Comparison of ENCODE assay signal across 9 cellular contexts in genomic region chr10:74153123-74153522, GRCh38. TPM values are rescaled to one million over a fixed set of nuclear protein-coding genes. Genes with fewer than 3 reads are reported as not detected.
DNase-seq lines count a peak whose midpoint lies in the region; ATAC-seq, FAIRE-seq and TF ChIP-seq lines count a peak whose summit lies in the region.
"Had no signal": no experiment of that assay in that cellular context is flagged by ENCODE, and none has a peak within 500 bp of the region (broad histone marks: within the 10 kb centered on the region; RNA-seq: fewer than 3 reads in every experiment).

No MANE protein-coding gene starts in this region.

- TF ChIP-seq RAD21 in K562 (CRISPR knock-in tag; conservative IDR thresholded peaks at IDR 0.05 in 1 of 2, IDR thresholded peaks at IDR 0.05 in 1 of 2): peak in 1 of 2 experiments; percentile 26; a peak in 2 of 4 replicates

- H3K23ac ChIP-seq in mesendoderm (ENCODE audit: low read length): no peak overlapping the region

- H3K27ac Mint-ChIP-seq in T-helper 2 cell treated with Interferon-gamma antibody and Interleukin-4, amounts not matched to agents 5 μg/mL and 100 μg/mL, for 36 hours: no peak overlapping the region
- no peak overlapping the region for H3K27ac Mint-ChIP-seq in activated CD4-positive, alpha-beta memory T cell treated with anti-CD3 and anti-CD28 coated beads for 36 hours

- H3K4ac ChIP-seq in mesendoderm (ENCODE audit: low read depth, low read length): no peak overlapping the region

- H2AK5ac ChIP-seq in mesendoderm (ENCODE audit: low read length): no peak overlapping the region

- H3K27me3 Mint-ChIP-seq in T-helper 2 cell treated with Interferon-gamma antibody and Interleukin-4, amounts not matched to agents 5 μg/mL and 100 μg/mL, for 36 hours (ENCODE audit: low read depth): no peaks in the 10 kb centered on the region
- no peaks in the 10 kb centered on the region for H3K27me3 Mint-ChIP-seq in activated CD4-positive, alpha-beta memory T cell treated with anti-CD3 and anti-CD28 coated beads for 36 hours

- H3K79me2 ChIP-seq in K562 (ENCODE audit: control insufficient read depth, insufficient read depth, low read length) (peaks cover 87% of the 10 kb centered on the region), mesendoderm (ENCODE audit: control insufficient read depth, insufficient read depth, low read length) (peaks cover 40% of the 10 kb centered on the region)

- BruUV-seq in K562 (replicated peaks; lab: Mats Ljungman, UMichigan): no TSS peak

- H3K4me3 Mint-ChIP-seq in T-helper 2 cell treated with Interferon-gamma antibody and Interleukin-4, amounts not matched to agents 5 μg/mL and 100 μg/mL, for 36 hours: no peak overlapping the region
- no peak overlapping the region for H3K4me3 Mint-ChIP-seq in activated CD4-positive, alpha-beta memory T cell treated with anti-CD3 and anti-CD28 coated beads for 36 hours

- H3K27ac ChIP-seq in K562 (ENCODE audit: extremely low read depth, low read depth, low read length) (no peak overlapping the region), mesendoderm (ENCODE audit: low read depth, low read length) (no peak overlapping the region)

- H4K5ac ChIP-seq in mesendoderm (ENCODE audit: low read length): no peak overlapping the region

- ATAC-seq in K562 (peak; percentile 9; the same call in 2 of the 3 replicates), HG03442 (IDR thresholded peaks at IDR 0.05; ENCODE audit: unreplicated experiment) (no peak)

- H3K79me1 ChIP-seq in mesendoderm (ENCODE audit: low read length): peaks cover 14% of the 10 kb centered on the region

- TF ChIP-seq CTCF in BE2C (IDR thresholded peaks at IDR 0.05; ENCODE audit: low read depth, low read length) (peak; percentile 38), HFF-Myc (IDR thresholded peaks at IDR 0.05; ENCODE audit: low read depth, low read length, missing control alignments) (peak; percentile 51), K562 (IDR thresholded peaks at IDR 0.05 in 2 of 3, conservative IDR thresholded peaks at IDR 0.05 in 1 of 3; ENCODE audit: insufficient read depth in 2 of 3, low read depth in 1 of 3, low read length in 3 of 3) (peak; percentile 66 to 98 (median 78))

- no peak overlapping the region for H2AFZ ChIP-seq in K562 (ENCODE audit: low read depth, low read length)

- H3K36me3 ChIP-seq in BE2C (peaks cover 3% of the 10 kb centered on the region; the same call in 1 of the 2 replicates), K562 (ENCODE audit: control insufficient read depth, insufficient read depth, low read length) (peaks cover 6% of the 10 kb centered on the region; the same call in 1 of the 3 replicates), mesendoderm (ENCODE audit: control insufficient read depth, insufficient read depth, low read length) (peaks cover under 1% of the 10 kb centered on the region)
- H3K36me3 ChIP-seq: Peyer's patch had no signal

- no peak overlapping the region for H3K4me3 ChIP-seq in BE2C (ENCODE audit: low read depth, low read length)
- H3K4me3 ChIP-seq in HFF-Myc (replicated peaks; ENCODE audit: low read depth, low read length): peak overlapping the region; percentile 89; the same call in 1 of the 2 replicates
- H3K4me3 ChIP-seq in K562: 0 out of 2 replicates have a peak overlapping the region, but pooled peaks have one; percentile 93
- no peak overlapping the region for H3K4me3 ChIP-seq in mesendoderm (ENCODE audit: low read length)

- H3K4me1 ChIP-seq in BE2C: peaks cover 3% of the 10 kb centered on the region
- H3K4me1 ChIP-seq in K562 (replicated peaks in 1 of 2; ENCODE audit: control insufficient read depth in 2 of 2, insufficient read depth in 2 of 2, low read length in 2 of 2): peaks cover 10 to 30% of the 10 kb centered on the region in 2 experiments
- peaks cover 3% of the 10 kb centered on the region for H3K4me1 ChIP-seq in mesendoderm (ENCODE audit: control insufficient read depth, low read depth, low read length)

- peak overlapping the region in 1 of 2 experiments; percentile 85; a peak in 1 of 4 replicates for H3K9ac ChIP-seq in K562 (ENCODE audit: insufficient read depth in 1 of 2, low read depth in 2 of 2, low read length in 2 of 2)
- H3K9ac ChIP-seq in mesendoderm (ENCODE audit: low read length): no peak overlapping the region

- in situ Hi-C loops in K562 (cut with MboI): no loop called here

- no peaks in the 10 kb centered on the region; the same call in 1 of the 2 replicates for H4K20me1 ChIP-seq in K562 (replicated peaks; ENCODE audit: control insufficient read depth, insufficient read depth, low read length)

- no peaks in the 10 kb centered on the region for H3K9me3 Mint-ChIP-seq in T-helper 2 cell treated with Interferon-gamma antibody and Interleukin-4, amounts not matched to agents 5 μg/mL and 100 μg/mL, for 36 hours
- H3K9me3 Mint-ChIP-seq in activated CD4-positive, alpha-beta memory T cell treated with anti-CD3 and anti-CD28 coated beads for 36 hours: no peaks in the 10 kb centered on the region

- H2BK120ac ChIP-seq in mesendoderm (ENCODE audit: low read depth, low read length): no peak overlapping the region

- H3K4me2 ChIP-seq in K562 (ENCODE audit: insufficient read depth, low read length) (peak overlapping the region; percentile 98; the same call in 1 of the 2 replicates), mesendoderm (ENCODE audit: low read length) (no peak overlapping the region)

- WGBS in K562 (ENCODE audit: insufficient coverage, low coverage, missing lambda C conversion rate): 12% methylated on average over 4 of the region's 4 CpGs
- WGBS in mesendoderm (ENCODE audit: extremely low coverage, insufficient coverage, low lambda C conversion rate): no CpG with 5 or more reads among the region's 4 CpGs

- no peak overlapping the region for H2BK5ac ChIP-seq in mesendoderm (ENCODE audit: low read length)

- H3K56ac ChIP-seq in mesendoderm (ENCODE audit: low read length): no peak overlapping the region

- H3K9me1 ChIP-seq in K562 (ENCODE audit: control insufficient read depth, insufficient read depth, low read length): peaks cover 6% of the 10 kb centered on the region

- no peak overlapping the region for H3K18ac ChIP-seq in mesendoderm (ENCODE audit: low read length)

- CTCF ChIA-PET in K562 (lab: Yijun Ruan, JAX; ENCODE audit: low intra/inter-chr PET ratio): interaction anchor here (0.9 kb wide), 1 partner anchor 82 kb away, joined by 3 read pairs; no protein-coding TSS in a partner anchor
- CTCF ChIA-PET in activated CD4-positive, alpha-beta memory T cell treated with anti-CD3 and anti-CD28 coated beads for 36 hours (lab: Charles Lee): interaction anchor here (1.4 to 2.0 kb wide), 2 partner anchors 60 to 91 kb away, joined by 4 to 5 read pairs; no protein-coding TSS in a partner anchor

- DNase-seq in BE2C (no peak), HFF-Myc (ENCODE audit: extremely low read depth, low read depth) (no peak), K562 (ENCODE audit: extremely low read depth in 1 of 4, low spot score in 3 of 4) (peak; percentile 44 to 58 (median 50)), mesendoderm (peak; percentile 69), NCI-H526 treated with DMSO at 0.1 percent for 48 hours (lab: John Stamatoyannopoulos, UW) (no peak)
- no peak for DNase-seq in T-helper 2 cell treated with Interferon-gamma antibody and Interleukin-4, amounts not matched to agents 5 μg/mL and 100 μg/mL, for 36 hours (ENCODE audit: low spot score)
- no peak for DNase-seq in activated CD4-positive, alpha-beta memory T cell treated with anti-CD3 and anti-CD28 coated beads for 36 hours
- DNase-seq: Peyer's patch had no signal

- POLR2A ChIA-PET in K562 (lab: Yijun Ruan, JAX): interaction anchor here (0.6 to 1.4 kb wide), 4 partner anchors 16 to 200 kb away, joined by 3 to 8 read pairs (median 4); no protein-coding TSS in a partner anchor
- POLR2A ChIA-PET in activated CD4-positive, alpha-beta memory T cell treated with anti-CD3 and anti-CD28 coated beads for 36 hours (lab: Charles Lee): no interaction called here

- no peaks in the 10 kb centered on the region for H3K9me3 ChIP-seq in BE2C
- no peaks in the 10 kb centered on the region for H3K9me3 ChIP-seq in K562 (replicated peaks; ENCODE audit: control insufficient read depth, insufficient read depth, low read depth, low read length)
- H3K9me3 ChIP-seq: Peyer's patch had no signal

- peaks cover 3% of the 10 kb centered on the region for H3K36me3 Mint-ChIP-seq in T-helper 2 cell treated with Interferon-gamma antibody and Interleukin-4, amounts not matched to agents 5 μg/mL and 100 μg/mL, for 36 hours (ENCODE audit: low read depth)
- H3K36me3 Mint-ChIP-seq in activated CD4-positive, alpha-beta memory T cell treated with anti-CD3 and anti-CD28 coated beads for 36 hours: peaks cover under 1% of the 10 kb centered on the region

- H4K8ac ChIP-seq in mesendoderm (ENCODE audit: low read depth, low read length): no peak overlapping the region

- no peaks in the 10 kb centered on the region for H3K27me3 ChIP-seq in BE2C
- H3K27me3 ChIP-seq in K562 (ENCODE audit: control insufficient read depth in 2 of 2, insufficient read depth in 2 of 2, low read length in 2 of 2): no peaks in the 10 kb centered on the region
- no peaks in the 10 kb centered on the region for H3K27me3 ChIP-seq in mesendoderm (ENCODE audit: insufficient read depth, low read length, poor library complexity)
- H3K27me3 ChIP-seq: Peyer's patch had no signal

- intact Hi-C loops in K562 (cut with micrococcal nuclease): loop anchor here (5.0 kb wide), 1 partner anchor 79 kb away; no protein-coding TSS in a partner anchor
- intact Hi-C loops in activated CD4-positive, alpha-beta memory T cell treated with anti-CD3 and anti-CD28 coated beads for 36 hours (cut with micrococcal nuclease): loop anchor here (5.0 kb wide), 1 partner anchor 959 kb away; the partner anchor contains the start of gene SAMD8

- no peak for TF ChIP-seq EP300 in K562 (IDR thresholded peaks at IDR 0.05; ENCODE audit: low read length)

- no peak for TF ChIP-seq POLR2A in K562 (conservative IDR thresholded peaks at IDR 0.05)

- peaks cover 25% of the 10 kb centered on the region for H3K4me1 Mint-ChIP-seq in T-helper 2 cell treated with Interferon-gamma antibody and Interleukin-4, amounts not matched to agents 5 μg/mL and 100 μg/mL, for 36 hours (ENCODE audit: low read depth)
- peaks cover 28% of the 10 kb centered on the region for H3K4me1 Mint-ChIP-seq in activated CD4-positive, alpha-beta memory T cell treated with anti-CD3 and anti-CD28 coated beads for 36 hours (ENCODE audit: low read depth)

- FAIRE-seq in K562 (lab: Jason Lieb, UNC): no peak

- H2BK15ac ChIP-seq in mesendoderm (replicated peaks; ENCODE audit: low read depth): no peak overlapping the region

RNA-seq across cellular contexts. Expression of gene ADK, which starts 2.1 kb away (rescaled TPM):
- polyA plus RNA-seq in BE2C (2012; ENCODE audit: insufficient read depth, insufficient read length, low read depth): 38.5 TPM
- 43.7 and 86.9 TPM in 2 replicates for total RNA-seq in K562 (2011; cell fraction: chromatin; rRNA removed; ENCODE audit: low replicate concordance)
- 26.2 and 32.6 TPM in 2 replicates for total RNA-seq in K562 (2011; cell fraction: nucleolus; rRNA removed)
- total RNA-seq in K562 (2011; cell fraction: nucleoplasm; rRNA removed): 31.7 and 37.8 TPM in 2 replicates
- total RNA-seq in K562 (2014; rRNA removed) (50.5 and 54.2 TPM in 2 replicates), K562 (2014; rRNA removed; fragmentation: Illumina TruSeq; extraction: Trizol) (72.6 and 87.9 TPM in 2 replicates), K562 (2015; rRNA removed; fragmentation: Illumina TruSeq; extraction: Trizol) (61.1 and 65.4 TPM in 2 replicates), K562 (2021) (73.6 and 75.1 TPM in 2 replicates)
- polyA plus RNA-seq in K562 (2011; rRNA removed) (55.4 and 88.5 TPM in 2 replicates), K562 (2014; fragmentation: Illumina TruSeq; extraction: Trizol) (77.8 and 78.9 TPM in 2 replicates), K562 (2014; fragmentation: Nextera tagmentation; extraction: Ambion mirVana) (10 to 100 TPM; 83.6 to 97.8 TPM), K562 (2014; rRNA removed) (65.8 and 71.0 TPM in 2 replicates)
- 15.0 and 24.2 TPM in 2 replicates for polyA plus RNA-seq in K562 (2011; cell fraction: cytosol; rRNA removed)
- 10.0 and 16.4 TPM in 2 replicates for polyA plus RNA-seq in K562 (2011; cell fraction: nucleus; rRNA removed)
- polyA plus RNA-seq in K562 (2012): 42.2 and 50.7 TPM in 2 replicates
- 59.0 and 60.1 TPM in 2 replicates for polyA minus RNA-seq in K562 (2011; rRNA and poly(A)+ RNA removed)
- 15.1 and 21.9 TPM in 2 replicates for polyA minus RNA-seq in K562 (2011; cell fraction: cytosol; rRNA and poly(A)+ RNA removed)
- 25.7 and 34.8 TPM in 2 replicates for polyA minus RNA-seq in K562 (2011; cell fraction: nucleus; rRNA and poly(A)+ RNA removed)
- 34.7 TPM for polyA plus RNA-seq in mesendoderm (2013, experiment 1 of 2)
- 35.7 TPM for polyA plus RNA-seq in mesendoderm (2013, experiment 2 of 2)
- total RNA-seq in activated CD4-positive, alpha-beta memory T cell treated with anti-CD3 and anti-CD28 coated beads for 36 hours: 10 to 100 TPM; 52.8 to 54.4 TPM

RNA-seq across cellular contexts. Expression of gene AP3M1, which starts 2.5 kb away (rescaled TPM):
- polyA plus RNA-seq in BE2C (2012; ENCODE audit: insufficient read depth, insufficient read length, low read depth): 34.9 TPM
- 79.8 and 112 TPM in 2 replicates for total RNA-seq in K562 (2011; cell fraction: chromatin; rRNA removed; ENCODE audit: low replicate concordance)
- total RNA-seq in K562 (2011; cell fraction: nucleolus; rRNA removed): 46.7 and 47.5 TPM in 2 replicates
- 65.3 and 84.1 TPM in 2 replicates for total RNA-seq in K562 (2011; cell fraction: nucleoplasm; rRNA removed)
- total RNA-seq in K562 (2014; rRNA removed): 44.3 and 48.1 TPM in 2 replicates
- 67.1 and 75.5 TPM in 2 replicates for total RNA-seq in K562 (2014; rRNA removed; fragmentation: Illumina TruSeq; extraction: Trizol)
- total RNA-seq in K562 (2015; rRNA removed; fragmentation: Illumina TruSeq; extraction: Trizol): 61.4 and 67.6 TPM in 2 replicates
- total RNA-seq in K562 (2021): 66.8 and 67.8 TPM in 2 replicates
- polyA plus RNA-seq in K562 (2011; rRNA removed): 109 and 135 TPM in 2 replicates
- 39.8 and 73.5 TPM in 2 replicates for polyA plus RNA-seq in K562 (2011; cell fraction: cytosol; rRNA removed)
- 48.8 and 68.8 TPM in 2 replicates for polyA plus RNA-seq in K562 (2011; cell fraction: nucleus; rRNA removed)
- 53.8 and 71.1 TPM in 2 replicates for polyA plus RNA-seq in K562 (2012)
- polyA plus RNA-seq in K562 (2014; fragmentation: Illumina TruSeq; extraction: Trizol): 86.9 and 105 TPM in 2 replicates
- 10 to 100 TPM; 54.7 to 89.9 TPM for polyA plus RNA-seq in K562 (2014; fragmentation: Nextera tagmentation; extraction: Ambion mirVana)
- polyA plus RNA-seq in K562 (2014; rRNA removed): 51.5 and 68.4 TPM in 2 replicates
- 140 and 141 TPM in 2 replicates for polyA minus RNA-seq in K562 (2011; rRNA and poly(A)+ RNA removed)
- 41.5 and 57.5 TPM in 2 replicates for polyA minus RNA-seq in K562 (2011; cell fraction: cytosol; rRNA and poly(A)+ RNA removed)
- 24.9 and 46.7 TPM in 2 replicates for polyA minus RNA-seq in K562 (2011; cell fraction: nucleus; rRNA and poly(A)+ RNA removed)
- 26.1 TPM for polyA plus RNA-seq in mesendoderm (2013, experiment 1 of 2)
- polyA plus RNA-seq in mesendoderm (2013, experiment 2 of 2): 26.9 TPM
- total RNA-seq in activated CD4-positive, alpha-beta memory T cell treated with anti-CD3 and anti-CD28 coated beads for 36 hours: 10 to 100 TPM; 43.1 to 43.9 TPM

Comparison
In these comparisons a context has a peak if more than half of its experiments do, and no peak if none do; other contexts are left out.
1. DNase-seq: peak in K562 (4 of 4) and mesendoderm (single experiment); none in BE2C (single experiment), HFF-Myc (single experiment), T-helper 2 cell treated with Interferon-gamma antibody and Interleukin-4, amounts not matched to agents 5 μg/mL and 100 μg/mL, for 36 hours (single experiment), activated CD4-positive, alpha-beta memory T cell treated with anti-CD3 and anti-CD28 coated beads for 36 hours (single experiment) and NCI-H526 treated with DMSO at 0.1 percent for 48 hours (single experiment).
2. H3K4me3 ChIP-seq: peak in HFF-Myc (single experiment) and K562 (single experiment); none in BE2C (single experiment) and mesendoderm (single experiment).
3. Peak in every context shown above with its lines, with median percentiles within 50 percentile points of each other: CTCF ChIP-seq.